In the genomic region with DNA sequence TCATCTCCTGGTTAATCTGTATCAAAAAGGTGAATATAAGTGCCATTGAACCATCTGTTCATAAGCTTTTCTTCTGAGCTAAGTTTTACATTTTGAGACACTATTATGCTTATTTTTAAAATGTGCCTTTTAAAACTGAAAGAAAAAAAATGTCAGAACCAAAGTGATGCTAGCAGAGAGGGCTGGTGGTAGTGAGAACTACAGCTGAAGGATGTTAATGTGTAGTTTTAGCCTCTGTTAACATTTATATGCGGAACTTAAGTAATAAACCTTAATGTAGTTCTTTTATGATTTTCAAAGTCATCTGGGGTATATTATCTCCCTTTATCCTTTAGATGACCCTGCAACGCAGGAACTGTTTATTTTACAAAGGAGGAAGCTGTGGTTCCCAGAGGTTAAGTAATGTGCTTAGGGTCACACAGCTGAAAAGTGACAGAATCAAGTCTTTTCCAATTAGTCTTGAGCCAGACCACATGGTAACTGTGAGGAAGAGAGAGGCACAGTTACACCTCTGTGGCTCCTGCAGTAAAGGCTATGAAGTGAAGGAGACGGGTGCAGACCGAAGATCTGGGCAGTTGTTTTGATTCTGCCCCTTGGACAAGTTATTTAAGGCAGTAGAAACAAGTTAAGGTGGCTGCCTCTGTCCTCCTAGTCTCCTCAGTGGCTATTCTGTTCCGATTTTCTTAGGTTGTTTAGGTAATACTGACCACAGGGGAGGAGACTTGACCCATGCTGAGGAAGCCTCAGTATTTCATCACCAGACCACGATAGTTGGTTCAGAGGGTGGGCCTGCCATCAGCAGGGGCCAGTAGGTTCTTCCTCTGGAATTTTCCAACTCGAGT, we compare ENCODE assay signal across 8 cellular contexts. TPM values are rescaled to one million over a fixed set of nuclear protein-coding genes. Genes with fewer than 3 reads are reported as not detected.
A peak's percentile ranks its signal among the peaks of the same experiment; 100 is the strongest.
DNase-seq lines count a peak whose midpoint lies in the region; ATAC-seq, FAIRE-seq and TF ChIP-seq lines count a peak whose summit lies in the region.

No MANE protein-coding gene starts in this region.

- peak overlapping the region; percentile 49 for H3K4me3 Mint-ChIP-seq in T-helper 17 cell

- no peak for DNase-seq in GM18507 (ENCODE audit: extremely low spot score, insufficient read length, low read depth)
- DNase-seq in T-helper 17 cell = no peak
- no peak for DNase-seq in left lobe of liver (ENCODE audit: low spot score)
- DNase-seq in foreskin melanocyte = no peak
- DNase-seq in AG08396 (ENCODE audit: low spot score) = no peak
- DNase-seq in uterus = no peak
- no peak for DNase-seq in NCI-H2081 treated with DMSO at 0.1 percent for 48 hours (lab: John Stamatoyannopoulos, UW)

- no peak for TF ChIP-seq CTCF in uterus (IDR thresholded peaks at IDR 0.05)

- no peak overlapping the region for H3K4me3 ChIP-seq in uterus

- no peaks in the 10 kb centered on the region for H3K4me1 ChIP-seq in uterus

- no peak for TF ChIP-seq POLR2A in uterus (IDR thresholded peaks at IDR 0.05)

- H3K27ac ChIP-seq in uterus = no peak overlapping the region

- H3K27me3 ChIP-seq in uterus = no peaks in the 10 kb centered on the region

- H3K27me3 Mint-ChIP-seq in T-helper 17 cell = no peaks in the 10 kb centered on the region

- intact Hi-C loops in uterus (cut with DNase I; ENCODE audit: low total_unique reads) = no loop called here

- peak; percentile 55 for ATAC-seq in HG02884 (IDR thresholded peaks at IDR 0.05; ENCODE audit: unreplicated experiment)
- peak; percentile 52 for ATAC-seq in T-helper 17 cell
- peak; percentile 58 for ATAC-seq in left lobe of liver

- H3K9me3 ChIP-seq in T-helper 17 cell (ENCODE audit: control insufficient read depth, low read length, poor library complexity, severe bottlenecking) = no peaks in the 10 kb centered on the region
- no peaks in the 10 kb centered on the region for H3K9me3 ChIP-seq in uterus

- no peaks in the 10 kb centered on the region for H3K36me3 ChIP-seq in uterus

- peak; percentile 83 for FAIRE-seq in GM18507 (lab: Jason Lieb, UNC)

- peak overlapping the region; percentile 93 for H3K27ac Mint-ChIP-seq in T-helper 17 cell

- H3K36me3 Mint-ChIP-seq in T-helper 17 cell (ENCODE audit: low read depth) = peaks cover 10% of the 10 kb centered on the region

- H3K4me1 Mint-ChIP-seq in T-helper 17 cell = peaks cover 43% of the 10 kb centered on the region

RNA-seq across cellular contexts. Expression of gene GNG2, which starts 23.9 kb away (rescaled TPM):
- 100 to 1,000 TPM; 194 to 208 TPM for total RNA-seq in T-helper 17 cell
- total RNA-seq in left lobe of liver = 4.3 TPM
- total RNA-seq in uterus = 10 to 100 TPM in 2 of 4 donors, 1 to 10 TPM in 1, under 1 TPM in 1; 0.77 to 62.1 (median 10.3) TPM
